ENCODE assay signal across 9 cellular contexts in the genomic region with DNA sequence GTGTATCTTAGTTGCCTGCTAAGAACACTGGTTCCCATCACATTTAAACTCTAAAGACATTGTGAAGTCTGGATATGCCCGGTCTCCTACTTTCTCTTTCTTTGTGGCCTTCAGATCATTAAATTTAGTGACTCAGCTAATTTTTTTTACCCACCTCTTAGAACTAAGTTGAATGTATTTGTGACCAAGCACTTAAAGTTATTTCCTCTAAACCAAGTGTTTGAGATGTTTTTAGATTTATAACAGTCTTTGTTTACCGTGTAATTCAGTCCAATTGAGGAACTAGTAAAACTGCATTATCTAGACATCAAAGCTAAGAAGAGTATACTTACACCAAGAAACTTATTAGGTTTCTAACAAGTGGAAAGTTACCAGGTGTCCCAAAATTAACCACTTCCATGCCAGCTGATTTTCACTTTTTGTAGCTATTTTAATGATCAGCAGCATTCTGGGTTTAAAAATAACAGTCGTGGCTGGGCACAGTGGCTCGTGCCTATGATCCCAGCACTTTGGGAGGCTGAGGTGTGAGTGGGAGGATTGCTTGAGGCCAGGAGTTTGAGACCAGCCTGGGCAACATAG. TPM values are rescaled to one million over a fixed set of nuclear protein-coding genes. Genes with fewer than 3 reads are reported as not detected.
DNase-seq lines count a peak whose midpoint lies in the region; ATAC-seq and TF ChIP-seq lines count a peak whose summit lies in the region.
"Had no signal": no experiment of that assay in that cellular context is flagged by ENCODE, and none has a peak within 500 bp of the region (broad histone marks: within the 10 kb centered on the region; RNA-seq: fewer than 3 reads in every experiment).

No MANE protein-coding gene starts in this region.

- peak overlapping the region; percentile 63 for H3K4me2 ChIP-seq in HCT116 (ENCODE audit: low read length)

- H3K4me1 ChIP-seq in HCT116 (ENCODE audit: control insufficient read depth in 1 of 2, insufficient read depth in 2 of 2, low read length in 2 of 2) (peaks cover 60 to 69% of the 10 kb centered on the region in 2 experiments), lower lobe of right lung (peaks cover 53% of the 10 kb centered on the region)

- H3K27ac ChIP-seq in HCT116 (ENCODE audit: low read depth, low read length): peak overlapping the region; percentile 40; the same call in 1 of the 2 replicates
- H3K27ac ChIP-seq in lower lobe of right lung: peak overlapping the region; percentile 54
- H3K27ac ChIP-seq in WERI-Rb-1: no peak overlapping the region

- no peak for TF ChIP-seq RAD21 in HCT116 (IDR thresholded peaks at IDR 0.05; ENCODE audit: low read depth)

- peaks cover 2 to 5% of the 10 kb centered on the region in 2 experiments; a peak in 1 of 4 replicates for H3K36me3 ChIP-seq in HCT116 (ENCODE audit: control insufficient read depth in 1 of 2, insufficient read depth in 2 of 2, low read length in 2 of 2)
- peaks cover 5% of the 10 kb centered on the region for H3K36me3 ChIP-seq in lower lobe of right lung
- peaks cover 9% of the 10 kb centered on the region for H3K36me3 ChIP-seq in WERI-Rb-1

- H3K4me1 Mint-ChIP-seq in activated CD4-positive, alpha-beta T cell treated with anti-CD3 and anti-CD28 coated beads for 36 hours: peaks cover 55% of the 10 kb centered on the region

- H4K20me1 ChIP-seq in HCT116 (ENCODE audit: insufficient read depth): no peaks in the 10 kb centered on the region

- H3K9me3 ChIP-seq in HCT116 (ENCODE audit: control insufficient read depth in 1 of 2, insufficient read depth in 1 of 2, low read depth in 1 of 2, low read length in 2 of 2) (no peaks in the 10 kb centered on the region), lower lobe of right lung (no peaks in the 10 kb centered on the region), WERI-Rb-1 (ENCODE audit: severe bottlenecking) (no peaks in the 10 kb centered on the region)

- H3K4me3 ChIP-seq in HCT116 (replicated peaks in 1 of 2; ENCODE audit: low read depth in 1 of 2, low read length in 2 of 2): peak overlapping the region in 1 of 2 experiments; percentile 7; a peak in 2 of 4 replicates
- no peak overlapping the region for H3K4me3 ChIP-seq in lower lobe of right lung
- no peak overlapping the region for H3K4me3 ChIP-seq in WERI-Rb-1 (ENCODE audit: low read depth, low read length)

- H3K79me2 ChIP-seq in HCT116 (ENCODE audit: insufficient read depth, low read length): peaks cover 87% of the 10 kb centered on the region

- H3K4me3 Mint-ChIP-seq in activated CD4-positive, alpha-beta T cell treated with anti-CD3 and anti-CD28 coated beads for 36 hours: no peak overlapping the region

- no peaks in the 10 kb centered on the region for H3K27me3 Mint-ChIP-seq in activated CD4-positive, alpha-beta T cell treated with anti-CD3 and anti-CD28 coated beads for 36 hours

- intact Hi-C loops in HCT116 (cut with micrococcal nuclease): no loop called here
- intact Hi-C loops in lower lobe of right lung (cut with DNase I): loop anchor here (10.0 kb wide), 1 partner anchor 49 kb away; the partner anchor contains the start of gene ARHGAP35
- intact Hi-C loops in activated CD4-positive, alpha-beta T cell treated with anti-CD3 and anti-CD28 coated beads for 36 hours (cut with DNase I, micrococcal nuclease): no loop called here

- CTCF ChIA-PET in HCT116 (lab: Charles Lee): interaction anchor here (1.5 kb wide), 1 partner anchor 11 kb away, joined by 4 read pairs; no protein-coding TSS in a partner anchor
- CTCF ChIA-PET in activated CD4-positive, alpha-beta T cell treated with anti-CD3 and anti-CD28 coated beads for 36 hours (lab: Charles Lee): interaction anchor here (1.3 kb wide), 1 partner anchor 15 kb away, joined by 3 read pairs; no protein-coding TSS in a partner anchor

- H3K27me3 ChIP-seq in HCT116 (ENCODE audit: insufficient read depth, low read length) (no peaks in the 10 kb centered on the region), lower lobe of right lung (ENCODE audit: low read depth) (no peaks in the 10 kb centered on the region), WERI-Rb-1 (ENCODE audit: insufficient read depth, low read depth, severe bottlenecking) (no peaks in the 10 kb centered on the region)

- H3K9ac ChIP-seq in HCT116 (ENCODE audit: low read length): peak overlapping the region; percentile 32

- peak; percentile 24 for DNase-seq in ACHN
- no peak for DNase-seq in HCT116 (ENCODE audit: low read depth, low spot score)
- peak; percentile 44 for DNase-seq in amniotic epithelial cell (ENCODE audit: low read depth)
- DNase-seq in lower lobe of right lung: no peak
- DNase-seq in activated CD4-positive, alpha-beta T cell treated with anti-CD3 and anti-CD28 coated beads for 36 hours: no peak
- no peak for DNase-seq in WERI-Rb-1
- DNase-seq in NCI-H82 treated with DMSO at 0.1 percent for 48 hours (lab: John Stamatoyannopoulos, UW; ENCODE audit: unreplicated experiment): no peak
- DNase-seq: SHP77 treated with DMSO at 0.1 percent for 48 hours had no signal

- TF ChIP-seq POLR2A in HCT116 (IDR thresholded peaks at IDR 0.05; ENCODE audit: borderline replicate concordance, extremely low read depth, insufficient read depth, insufficient read length): no peak

- no peak for ATAC-seq in HCT116
- ATAC-seq in lower lobe of right lung: peak; percentile 59 to 67
- ATAC-seq in activated CD4-positive, alpha-beta T cell treated with anti-CD3 and anti-CD28 coated beads for 36 hours: no peak
- ATAC-seq in GM19455 (IDR thresholded peaks at IDR 0.05; ENCODE audit: unreplicated experiment): no peak

- no peaks in the 10 kb centered on the region for H3K9me2 ChIP-seq in HCT116 (ENCODE audit: insufficient read depth)

- peaks cover 7% of the 10 kb centered on the region for H3K36me3 Mint-ChIP-seq in activated CD4-positive, alpha-beta T cell treated with anti-CD3 and anti-CD28 coated beads for 36 hours (ENCODE audit: low read depth)

- BruUV-seq in HCT116 (replicated peaks; lab: Mats Ljungman, UMichigan): no TSS peak

- no peak overlapping the region for H2AFZ ChIP-seq in HCT116 (ENCODE audit: low read depth, low read length, poor library complexity, severe bottlenecking)

- RAD21 ChIA-PET in HCT116 (lab: Charles Lee; ENCODE audit: low non-redundant PET in 1 of 2, low total read pairs in 2 of 2, uncharacterized antibody in 2 of 2, unreplicated experiment in 2 of 2): no interaction called here

- no peak overlapping the region for H3K27ac Mint-ChIP-seq in activated CD4-positive, alpha-beta T cell treated with anti-CD3 and anti-CD28 coated beads for 36 hours

- TF ChIP-seq CTCF in HCT116 (IDR thresholded peaks at IDR 0.05 in 2 of 3, conservative IDR thresholded peaks at IDR 0.05 in 1 of 3; ENCODE audit: borderline replicate concordance in 1 of 3, insufficient read depth in 1 of 3, low read depth in 2 of 3, low read length in 2 of 3): no peak
- no peak for TF ChIP-seq CTCF in lower lobe of right lung (IDR thresholded peaks at IDR 0.05)
- no peak for TF ChIP-seq CTCF in WERI-Rb-1 (IDR thresholded peaks at IDR 0.05; ENCODE audit: low read depth, low read length)

- in situ Hi-C loops in ACHN (cut with HindIII; ENCODE audit: low pct_ligation_motif_present, low pct_unique_long_range_greater_than_20kb, low sequenced_read_pairs): no loop called here

- H3K9me3 Mint-ChIP-seq in activated CD4-positive, alpha-beta T cell treated with anti-CD3 and anti-CD28 coated beads for 36 hours (ENCODE audit: low read depth): no peaks in the 10 kb centered on the region

- POLR2A ChIA-PET in HCT116 (lab: Charles Lee): interaction anchor here (1.3 kb wide), 1 partner anchor 10 kb away, joined by 3 read pairs; no protein-coding TSS in a partner anchor
- POLR2A ChIA-PET in activated CD4-positive, alpha-beta T cell treated with anti-CD3 and anti-CD28 coated beads for 36 hours (lab: Charles Lee): interaction anchor here (0.6 kb wide), 1 partner anchor 119 kb away, joined by 7 read pairs; no protein-coding TSS in a partner anchor

TF ChIP-seq in HCT116, 20 proteins besides CTCF, POLR2A, EP300 and RAD21 (continues in another document):
- TF ChIP-seq CBX3 (IDR thresholded peaks at IDR 0.05; ENCODE audit: low read depth) (no peak), ELF1 (IDR thresholded peaks at IDR 0.05; ENCODE audit: borderline replicate concordance, low read depth) (no peak), ZFX (IDR thresholded peaks at IDR 0.05) (no peak), YY1 (IDR thresholded peaks at IDR 0.05; ENCODE audit: extremely low read depth, insufficient replicate concordance, low read depth, low read length) (no peak), SRF (IDR thresholded peaks at IDR 0.05; ENCODE audit: low read depth) (no peak)
- TF ChIP-seq, protein P1, sequence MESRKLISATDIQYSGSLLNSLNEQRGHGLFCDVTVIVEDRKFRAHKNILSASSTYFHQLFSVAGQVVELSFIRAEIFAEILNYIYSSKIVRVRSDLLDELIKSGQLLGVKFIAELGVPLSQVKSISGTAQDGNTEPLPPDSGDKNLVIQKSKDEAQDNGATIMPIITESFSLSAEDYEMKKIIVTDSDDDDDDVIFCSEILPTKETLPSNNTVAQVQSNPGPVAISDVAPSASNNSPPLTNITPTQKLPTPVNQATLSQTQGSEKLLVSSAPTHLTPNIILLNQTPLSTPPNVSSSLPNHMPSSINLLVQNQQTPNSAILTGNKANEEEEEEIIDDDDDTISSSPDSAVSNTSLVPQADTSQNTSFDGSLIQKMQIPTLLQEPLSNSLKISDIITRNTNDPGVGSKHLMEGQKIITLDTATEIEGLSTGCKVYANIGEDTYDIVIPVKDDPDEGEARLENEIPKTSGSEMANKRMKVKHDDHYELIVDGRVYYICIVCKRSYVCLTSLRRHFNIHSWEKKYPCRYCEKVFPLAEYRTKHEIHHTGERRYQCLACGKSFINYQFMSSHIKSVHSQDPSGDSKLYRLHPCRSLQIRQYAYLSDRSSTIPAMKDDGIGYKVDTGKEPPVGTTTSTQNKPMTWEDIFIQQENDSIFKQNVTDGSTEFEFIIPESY (IDR thresholded peaks at IDR 0.05; ENCODE audit: extremely low read depth, insufficient replicate concordance, low read length): no peak

RNA-seq across cellular contexts. Expression of gene ARHGAP35, which starts 53.1 kb away (rescaled TPM):
- total RNA-seq in HCT116 (2021; ENCODE audit: unreplicated experiment) (47.6 TPM), lower lobe of right lung (61.6 TPM)
- polyA plus RNA-seq in HCT116 (2012): 29.0 and 30.2 TPM in 2 replicates
- 10 to 100 TPM; 16.5 to 17.2 TPM for total RNA-seq in activated CD4-positive, alpha-beta T cell treated with anti-CD3 and anti-CD28 coated beads for 36 hours

Comparison
In these comparisons a context has a peak if more than half of its experiments do, and no peak if none do; other contexts are left out.
1. DNase-seq: peak in ACHN (single experiment) and amniotic epithelial cell (single experiment); none in HCT116 (single experiment), lower lobe of right lung (single experiment), activated CD4-positive, alpha-beta T cell treated with anti-CD3 and anti-CD28 coated beads for 36 hours (single experiment), WERI-Rb-1 (single experiment) and NCI-H82 treated with DMSO at 0.1 percent for 48 hours (single experiment).
2. ATAC-seq: peak in lower lobe of right lung (2 of 2); none in HCT116 (single experiment), activated CD4-positive, alpha-beta T cell treated with anti-CD3 and anti-CD28 coated beads for 36 hours (single experiment) and GM19455 (single experiment).